In genomic region chr9:100352201-100352726, GRCh38 we compare ENCODE assay signal across 8 cellular contexts. TPM values are rescaled to one million over a fixed set of nuclear protein-coding genes. Genes with fewer than 3 reads are reported as not detected.
DNase-seq lines count a peak whose midpoint lies in the region; ATAC-seq and TF ChIP-seq lines count a peak whose summit lies in the region.

No MANE protein-coding gene starts in this region.

- H3K4me3 ChIP-seq in dorsolateral prefrontal cortex = peak overlapping the region; percentile 62 to 99 (median 91)
- peak overlapping the region; percentile 94 for H3K4me3 ChIP-seq in lung

- intact Hi-C loops in dorsolateral prefrontal cortex (cut with DNase I) = loop anchor here (2.0 to 5.0 kb wide), 4 partner anchors 59 to 247 kb away; partner anchors contain the start of gene MSANTD3 (in 1 of the 2)

- H3K27me3 ChIP-seq in dorsolateral prefrontal cortex = no peaks in the 10 kb centered on the region
- no peaks in the 10 kb centered on the region for H3K27me3 ChIP-seq in lung (ENCODE audit: control insufficient read depth, insufficient read depth)

- DNase-seq in COLO829 (ENCODE audit: low spot score) = peak; percentile 41
- peak; percentile 52 for DNase-seq in activated CD4-positive, CD25-positive, alpha-beta regulatory T cell treated with anti-CD3 and anti-CD28 coated beads, Interleukin-2, amount 50 U/mL, for 72 hours
- peak in 9 of 10 donors; percentile 20 to 62 (median 35) for DNase-seq in dorsolateral prefrontal cortex
- peak; percentile 35 for DNase-seq in lung (ENCODE audit: low spot score)
- DNase-seq in stimulated activated CD8-positive, alpha-beta memory T cell treated with anti-CD3 and anti-CD28 coated beads, Interleukin-4, amount 100 ng/mL, for 48 hours = peak; percentile 58
- DNase-seq in cerebellar nuclear complex (lab: John Stamatoyannopoulos, UW) = no peak

- H3K9me3 ChIP-seq in lung (ENCODE audit: control insufficient read depth in 2 of 2, insufficient read depth in 1 of 2, low read length in 1 of 2) = no peaks in the 10 kb centered on the region

- no peaks in the 10 kb centered on the region for H3K36me3 ChIP-seq in lung (ENCODE audit: control insufficient read depth in 2 of 2, insufficient read depth in 2 of 2, low read length in 2 of 2)

- peaks cover 0 to 18% of the 10 kb centered on the region in 2 donors for H3K4me1 ChIP-seq in lung (ENCODE audit: control insufficient read depth in 2 of 2, insufficient read depth in 2 of 2, low read length in 2 of 2)

- H3K27ac ChIP-seq in dorsolateral prefrontal cortex (peak overlapping the region in 56 of 59 donors; percentile 28 to 89 (median 78)), lung (ENCODE audit: low read depth in 1 of 2, low read length in 1 of 2) (peak overlapping the region; percentile 81 to 82)

- TF ChIP-seq CTCF in dorsolateral prefrontal cortex (IDR thresholded peaks at IDR 0.05 in 54 of 56, conservative IDR thresholded peaks at IDR 0.05 in 2 of 56; ENCODE audit: low read depth in 1 of 56, partially characterized antibody in 56 of 56) (no peak), lung (IDR thresholded peaks at IDR 0.05; ENCODE audit: control extremely low read depth, extremely low read depth) (no peak)

- whole genome bisulfite sequencing in lung, 2 donors = 1% methylated on average over 40 to 43 of the region's 43 CpGs

- ATAC-seq in GM21360 (IDR thresholded peaks at IDR 0.05; ENCODE audit: unreplicated experiment) (peak; percentile 33), HG03575 (IDR thresholded peaks at IDR 0.05; ENCODE audit: extremely low read depth, insufficient number of reproducible peaks, low FRiP score, unreplicated experiment) (peak; percentile 6), lung (ENCODE audit: insufficient read depth, low FRiP score) (peak; percentile 56)

RNA-seq across cellular contexts. Expression of gene TEX10, which starts 0.5 kb away (rescaled TPM):
- 10 to 100 TPM in 119 of 120 experiments, 1 to 10 TPM in 1; 8.5 to 18.4 (median 13.1) TPM for total RNA-seq in dorsolateral prefrontal cortex
- total RNA-seq in lung = 10 to 100 TPM; 11.2 to 37.4 TPM
- polyA plus RNA-seq in lung = 1 to 10 TPM; 5.1 to 8.0 TPM

Comparison
In these comparisons a context has a peak if more than half of its experiments do, and no peak if none do; other contexts are left out.
1. DNase-seq: peak in COLO829 (single experiment), activated CD4-positive, CD25-positive, alpha-beta regulatory T cell treated with anti-CD3 and anti-CD28 coated beads, Interleukin-2, amount 50 U/mL, for 72 hours (single experiment), dorsolateral prefrontal cortex (9 of 10), lung (single experiment) and stimulated activated CD8-positive, alpha-beta memory T cell treated with anti-CD3 and anti-CD28 coated beads, Interleukin-4, amount 100 ng/mL, for 48 hours (single experiment); none in cerebellar nuclear complex (0 of 2).
2. ATAC-seq: peak in every context shown above with its lines; median percentile 56 in lung; 33 in GM21360; 6 in HG03575.